Comparison of ENCODE assay signal across 29 cellular contexts in genomic region chr10:17758200-17758599, GRCh38. TPM values are rescaled to one million over a fixed set of nuclear protein-coding genes. Genes with fewer than 3 reads are reported as not detected.
DNase-seq lines count a peak whose midpoint lies in the region; ATAC-seq and TF ChIP-seq lines count a peak whose summit lies in the region.
"Had no signal": no experiment of that assay in that cellular context is flagged by ENCODE, and none has a peak within 500 bp of the region (broad histone marks: within the 10 kb centered on the region; RNA-seq: fewer than 3 reads in every experiment).

No MANE protein-coding gene starts in this region.

- H3K9me2 ChIP-seq in PC-3 (replicated peaks; ENCODE audit: low read length) = no peaks in the 10 kb centered on the region

- no peak overlapping the region for H2AFZ ChIP-seq in PC-3 (ENCODE audit: low read length)

- H4K20me1 ChIP-seq in PC-3 (ENCODE audit: low read length) = no peaks in the 10 kb centered on the region
- H4K20me1 ChIP-seq: BLaER1 treated with 17β-estradiol and CSF1 and Interleukin-3, amounts not matched to agents 10 nM and 100 nM had no signal

- H3K4me1 ChIP-seq in transverse colon (peaks cover 7 to 74% (median 45%) of the 10 kb centered on the region in 4 donors), PC-3 (ENCODE audit: insufficient read depth, low read length) (no peaks in the 10 kb centered on the region)

- POLR2A ChIA-PET in CD4-positive, alpha-beta T cell (lab: Charles Lee) = no interaction called here
- POLR2A ChIA-PET in PC-3 (lab: Charles Lee; ENCODE audit: unreplicated experiment) = no interaction called here

- no peak for TF ChIP-seq EP300 in transverse colon (IDR thresholded peaks at IDR 0.05; ENCODE audit: low read depth)

- no peaks in the 10 kb centered on the region for H3K79me2 ChIP-seq in PC-3 (ENCODE audit: low read length)

- CTCF ChIA-PET in CD4-positive, alpha-beta T cell (lab: Charles Lee) = no interaction called here
- CTCF ChIA-PET in PC-3 (lab: Charles Lee) = no interaction called here

- H3K36me3 ChIP-seq in transverse colon = no peaks in the 10 kb centered on the region
- H3K36me3 ChIP-seq in PC-3 (ENCODE audit: low read depth, low read length) = no peaks in the 10 kb centered on the region
- H3K36me3 ChIP-seq: BLaER1 treated with 17β-estradiol and CSF1 and Interleukin-3, amounts not matched to agents 10 nM and 100 nM; MG63 had no signal

- H3K9ac ChIP-seq in PC-3 (ENCODE audit: low read length) = no peak overlapping the region
- H3K9ac ChIP-seq: BLaER1 treated with 17β-estradiol and CSF1 and Interleukin-3, amounts not matched to agents 10 nM and 100 nM had no signal

- H3K27ac ChIP-seq in transverse colon (peak overlapping the region; percentile 74 to 81 (median 78)), PC-3 (ENCODE audit: low read length) (no peak overlapping the region)
- no peak overlapping the region for H3K27ac ChIP-seq in CD4-positive, alpha-beta T cell (ENCODE audit: low read depth, low read length)
- H3K27ac ChIP-seq: 22Rv1; BLaER1 treated with 17β-estradiol and CSF1 and Interleukin-3, amounts not matched to agents 10 nM and 100 nM had no signal

- TF ChIP-seq POLR2A in transverse colon (IDR thresholded peaks at IDR 0.05) = no peak

- no peaks in the 10 kb centered on the region for H3K9me3 Mint-ChIP-seq in CD4-positive, alpha-beta T cell
- H3K9me3 Mint-ChIP-seq: activated naive CD8-positive, alpha-beta T cell treated with anti-CD3 and anti-CD28 coated beads, Interleukin-2, amount 50 U/mL, for 24 hours had no signal

- WGBS in transverse colon (ENCODE audit: low coverage in 1 of 2), 2 donors = 61 to 65% methylated on average over 2 of the region's 2 CpGs

- in situ Hi-C loops in transverse colon (cut with MboI; ENCODE audit: low pct_ligation_motif_present in 1 of 4, low pct_unique_long_range_greater_than_20kb in 1 of 4, low sequenced_read_pairs in 3 of 4) = no loop called here

- ATAC-seq in CD4-positive, alpha-beta T cell (ENCODE audit: poor library complexity) = no peak
- ATAC-seq in GM19467 (IDR thresholded peaks at IDR 0.05; ENCODE audit: unreplicated experiment) = no peak
- no peak for ATAC-seq in PC-3
- ATAC-seq: activated CD4-positive, CD25-positive, alpha-beta regulatory T cell treated with anti-CD3 and anti-CD28 coated beads, Interleukin-2, amount 50 U/mL, for 24 hours; activated CD8-positive, alpha-beta memory T cell treated with anti-CD3 and anti-CD28 coated beads, Interleukin-2, amount 10 ng/mL, durations not matched to agents 7 days and 5 days; activated naive CD8-positive, alpha-beta T cell treated with anti-CD3 and anti-CD28 coated beads, Interleukin-2, amount 50 U/mL, for 24 hours; HCT116; left lobe of liver; stimulated activated naive CD8-positive, alpha-beta T cell treated with anti-CD3 and anti-CD28 coated beads, Interleukin-15, Interleukin-2, amounts not matched to agents 100 U/mL and 50 U/mL, for 24 hours had no signal

- H3K27me3 ChIP-seq in transverse colon (no peaks in the 10 kb centered on the region), PC-3 (ENCODE audit: low read length) (no peaks in the 10 kb centered on the region)
- H3K27me3 ChIP-seq in CD4-positive, alpha-beta T cell (ENCODE audit: control insufficient read depth, insufficient read depth, low read length) = no peaks in the 10 kb centered on the region
- H3K27me3 ChIP-seq: BLaER1 treated with 17β-estradiol and CSF1 and Interleukin-3, amounts not matched to agents 10 nM and 100 nM; MG63 had no signal

- H3K9me3 ChIP-seq in transverse colon (no peaks in the 10 kb centered on the region), PC-3 (ENCODE audit: low read length) (no peaks in the 10 kb centered on the region)
- H3K9me3 ChIP-seq in CD4-positive, alpha-beta T cell (ENCODE audit: control insufficient read depth, low read length) = no peaks in the 10 kb centered on the region
- H3K9me3 ChIP-seq: MG63 had no signal

- H3K27ac Mint-ChIP-seq in CD4-positive, alpha-beta T cell = no peak overlapping the region
- H3K27ac Mint-ChIP-seq: activated CD8-positive, alpha-beta memory T cell treated with anti-CD3 and anti-CD28 coated beads, Interleukin-2, amount 10 ng/mL, durations not matched to agents 7 days and 5 days; activated naive CD8-positive, alpha-beta T cell treated with anti-CD3 and anti-CD28 coated beads, Interleukin-2, amount 50 U/mL, for 24 hours; dendritic cell treated with granulocyte-macrophage colony-stimulating factor and Interleukin-4, amounts not matched to agents 40 ng/mL and 50 ng/mL, for 4 days had no signal

- H3K4me2 ChIP-seq in PC-3 (ENCODE audit: low read length) = no peak overlapping the region

- TF ChIP-seq CTCF in fibroblast of villous mesenchyme (IDR thresholded peaks at IDR 0.05; ENCODE audit: insufficient read depth, low read depth, low read length) (no peak), transverse colon (IDR thresholded peaks at IDR 0.05) (no peak), PC-3 (conservative IDR thresholded peaks at IDR 0.05; ENCODE audit: low read depth, low read length) (no peak)
- no peak for TF ChIP-seq CTCF in CD4-positive, alpha-beta T cell (IDR thresholded peaks at IDR 0.05)

- no peaks in the 10 kb centered on the region for H3K27me3 Mint-ChIP-seq in CD4-positive, alpha-beta T cell
- H3K27me3 Mint-ChIP-seq: activated CD8-positive, alpha-beta memory T cell treated with anti-CD3 and anti-CD28 coated beads, Interleukin-2, amount 10 ng/mL, durations not matched to agents 7 days and 5 days; activated naive CD8-positive, alpha-beta T cell treated with anti-CD3 and anti-CD28 coated beads, Interleukin-2, amount 50 U/mL, for 24 hours; dendritic cell treated with granulocyte-macrophage colony-stimulating factor and Interleukin-4, amounts not matched to agents 40 ng/mL and 50 ng/mL, for 4 days had no signal

- no peaks in the 10 kb centered on the region for H3F3A ChIP-seq in PC-3 (ENCODE audit: low read length, unreplicated experiment)

- no peaks in the 10 kb centered on the region for H3K36me3 Mint-ChIP-seq in CD4-positive, alpha-beta T cell (ENCODE audit: low read depth)
- H3K36me3 Mint-ChIP-seq: activated CD8-positive, alpha-beta memory T cell treated with anti-CD3 and anti-CD28 coated beads, Interleukin-2, amount 10 ng/mL, durations not matched to agents 7 days and 5 days had no signal

- peak; percentile 13 for DNase-seq in DMS53 (lab: John Stamatoyannopoulos, UW)
- no peak for DNase-seq in DMS53 treated with DMSO at 0.1 percent for 48 hours (lab: John Stamatoyannopoulos, UW; ENCODE audit: unreplicated experiment)
- DNase-seq in amniotic epithelial cell (ENCODE audit: low read depth) = peak; percentile 71
- DNase-seq in fibroblast of villous mesenchyme (ENCODE audit: low read depth) = peak; percentile 34
- DNase-seq in transverse colon = no peak
- no peak for DNase-seq in CD4-positive, alpha-beta T cell
- DNase-seq in PC-3 = no peak
- DNase-seq: activated CD4-positive, alpha-beta T cell treated with anti-CD3 and anti-CD28 coated beads, Interleukin-2, amount 50 U/mL, for 4 hours; activated CD8-positive, alpha-beta memory T cell treated with anti-CD3 and anti-CD28 coated beads, Interleukin-2, amount 10 ng/mL, durations not matched to agents 7 days and 5 days; activated naive CD8-positive, alpha-beta T cell treated with anti-CD3 and anti-CD28 coated beads, Interleukin-2, amount 50 U/mL, for 24 hours; activated T-cell treated with anti-CD3 and anti-CD28 coated beads, Interleukin-2, amount 50 U/mL, for 48 hours; caudate nucleus; hypothalamus; MG63; NCI-H1105; NCI-H1930; NCI-H2171 treated with DMSO at 0.1 percent for 48 hours; NCI-H524; stimulated activated CD4-positive, alpha-beta T cell treated with anti-CD3 and anti-CD28 coated beads, Interleukin-2, amount 100 ng/mL, for 24 hours; stimulated activated naive CD8-positive, alpha-beta T cell treated with anti-CD3 and anti-CD28 coated beads, Interleukin-15, Interleukin-2, amounts not matched to agents 100 U/mL and 50 U/mL, for 24 hours had no signal

- H3K4me1 Mint-ChIP-seq in CD4-positive, alpha-beta T cell (ENCODE audit: low read depth) = no peaks in the 10 kb centered on the region

- BruUV-seq in PC-3 (replicated peaks; lab: Mats Ljungman, UMichigan) = no TSS peak

- H3K4me3 ChIP-seq in fibroblast of villous mesenchyme (ENCODE audit: low read depth, low read length) (no peak overlapping the region), transverse colon (no peak overlapping the region), PC-3 (ENCODE audit: low read length) (no peak overlapping the region)
- H3K4me3 ChIP-seq: BLaER1 treated with 17β-estradiol and CSF1 and Interleukin-3, amounts not matched to agents 10 nM and 100 nM; MG63 had no signal

- H3K4me3 Mint-ChIP-seq in CD4-positive, alpha-beta T cell = no peak overlapping the region
- H3K4me3 Mint-ChIP-seq: activated CD8-positive, alpha-beta memory T cell treated with anti-CD3 and anti-CD28 coated beads, Interleukin-2, amount 10 ng/mL, durations not matched to agents 7 days and 5 days; activated naive CD8-positive, alpha-beta T cell treated with anti-CD3 and anti-CD28 coated beads, Interleukin-2, amount 50 U/mL, for 24 hours; dendritic cell treated with granulocyte-macrophage colony-stimulating factor and Interleukin-4, amounts not matched to agents 40 ng/mL and 50 ng/mL, for 4 days had no signal

- intact Hi-C loops in transverse colon (cut with DNase I; ENCODE audit: low total_unique reads) = no loop called here
- intact Hi-C loops in CD4-positive, alpha-beta T cell (cut with DNase I, micrococcal nuclease) = no loop called here
- intact Hi-C loops in PC-3 (cut with micrococcal nuclease) = no loop called here

RNA-seq across cellular contexts. Expression of gene TMEM236, which starts 6.2 kb away (rescaled TPM):
- total RNA-seq in fibroblast of villous mesenchyme = under 0.01 TPM in 2 replicates
- total RNA-seq in transverse colon = 10 to 100 TPM; 16.9 to 79.6 (median 42.9) TPM
- under 1 TPM; 0.05 to 0.06 TPM for total RNA-seq in CD4-positive, alpha-beta T cell
- 0.04 TPM in 1 of 2 replicates, not detected in the other for total RNA-seq in PC-3 (2014; rRNA removed)

RNA-seq across cellular contexts. Expression of gene MRC1, which starts 50.9 kb away (rescaled TPM):
- under 0.01 TPM in 1 of 2 replicates, not detected in the other for total RNA-seq in fibroblast of villous mesenchyme
- 10 to 100 TPM in 2 of 4 donors, 1 to 10 TPM in 2; 2.8 to 22.1 (median 15.2) TPM for total RNA-seq in transverse colon
- total RNA-seq in CD4-positive, alpha-beta T cell = under 1 TPM; 0.08 TPM
- not detected in 2 replicates for total RNA-seq in PC-3 (2014; rRNA removed)
- total RNA-seq: Daoy; T-helper 2 cell treated with Interferon-gamma antibody and Interleukin-4, amounts not matched to agents 100 ng/mL and 5 ng/mL, for 36 hours had no signal

Comparison
In these comparisons a context has a peak if more than half of its experiments do, and no peak if none do; other contexts are left out.
1. DNase-seq: peak in DMS53 (single experiment), amniotic epithelial cell (single experiment) and fibroblast of villous mesenchyme (single experiment); none in DMS53 treated with DMSO at 0.1 percent for 48 hours (single experiment), transverse colon (single experiment), CD4-positive, alpha-beta T cell (0 of 10) and PC-3 (single experiment).
2. H3K27ac ChIP-seq: peak in transverse colon (4 of 4); none in CD4-positive, alpha-beta T cell (single experiment) and PC-3 (single experiment).
3. RNA of gene TMEM236, which starts 6.2 kb away (total RNA-seq): 16.9 to 79.6 TPM in transverse colon; 0.05 to 0.06 TPM in CD4-positive, alpha-beta T cell, 0.04 TPM in PC-3 and under 0.01 TPM in fibroblast of villous mesenchyme; every median in the first group is over 10 times any median in the second.